1 cellular context compared by ENCODE assay signal in the genomic region with DNA sequence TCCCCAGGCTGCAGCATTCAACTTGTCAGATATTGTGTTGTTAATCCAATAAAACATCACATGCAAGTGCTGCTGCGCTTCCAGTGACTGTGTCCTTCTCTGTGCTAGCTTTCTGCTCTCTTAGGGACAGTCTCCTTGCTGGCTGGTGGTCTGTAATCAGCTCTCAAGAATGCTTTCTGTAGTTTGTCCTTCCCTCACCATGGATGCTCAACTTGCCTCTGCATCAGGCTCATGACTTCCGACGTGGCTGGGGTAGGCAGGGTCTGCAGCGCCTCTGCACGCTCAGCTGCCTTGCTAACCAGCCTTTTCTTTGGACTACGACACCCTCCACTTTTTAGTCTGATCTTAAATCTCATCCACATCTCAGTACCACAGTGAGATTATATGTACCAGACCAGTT.
TF ChIP-seq lines count a peak whose summit lies in the region.

No MANE protein-coding gene starts in this region.

TF ChIP-seq in SK-N-SH, 30 proteins besides CTCF, POLR2A, EP300 and RAD21:
- no peak for TF ChIP-seq USF2 (IDR thresholded peaks at IDR 0.05; ENCODE audit: borderline replicate concordance, low read depth, low read length)
- TF ChIP-seq MXI1 (IDR thresholded peaks at IDR 0.05; ENCODE audit: low read depth, low read length): 0 out of 2 replicates have a peak, but pooled peaks have one; percentile 17
